ENCODE assay signal across 23 cellular contexts in the genomic region with DNA sequence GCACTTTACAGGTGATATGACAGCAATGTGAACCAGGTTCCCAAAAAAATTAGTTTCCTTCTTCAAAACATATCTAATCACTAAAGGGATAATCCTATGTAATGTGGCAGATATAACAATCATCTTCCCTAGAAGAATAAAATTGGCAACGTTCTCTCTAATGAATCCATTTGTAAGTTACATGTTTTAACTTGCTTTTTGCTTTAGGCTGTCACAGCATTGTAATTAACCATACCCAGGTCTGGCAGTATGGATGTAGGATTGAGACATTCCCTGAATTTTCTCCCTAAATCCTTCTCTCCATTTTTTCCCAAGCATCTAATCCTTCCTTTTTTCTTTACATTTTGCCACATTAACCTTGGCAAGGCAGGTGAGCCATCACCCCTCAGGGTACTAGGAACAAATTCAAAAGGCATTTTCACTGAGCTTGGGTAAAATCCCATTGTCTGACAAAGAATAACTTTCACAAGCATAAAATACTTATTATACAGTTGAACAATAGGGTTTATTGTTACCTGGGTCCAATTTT.
DNase-seq lines count a peak whose midpoint lies in the region; ATAC-seq, FAIRE-seq and TF ChIP-seq lines count a peak whose summit lies in the region.
"Had no signal": no experiment of that assay in that cellular context is flagged by ENCODE, and none has a peak within 500 bp of the region (broad histone marks: within the 10 kb centered on the region; RNA-seq: fewer than 3 reads in every experiment).

No MANE protein-coding gene starts in this region.

- in situ Hi-C loops in mammary epithelial cell (cut with MboI; ENCODE audit: low sequenced_read_pairs in 2 of 2), result no loop called here

- no TSS peak for BruUV-seq in mammary epithelial cell (replicated peaks; lab: Mats Ljungman, UMichigan)

- no peak overlapping the region for H3K4me3 ChIP-seq in mammary epithelial cell (replicated peaks in 1 of 3; ENCODE audit: insufficient read depth in 1 of 3, low read depth in 2 of 3, low read length in 3 of 3)
- no peak overlapping the region for H3K4me3 ChIP-seq in keratinocyte (ENCODE audit: control insufficient read depth in 2 of 3, extremely low read depth in 1 of 3, insufficient read depth in 2 of 3, low read depth in 1 of 3, low read length in 3 of 3)
- H3K4me3 ChIP-seq in SK-N-SH (ENCODE audit: low read depth in 2 of 2, low read length in 1 of 2), result no peak overlapping the region
- H3K4me3 ChIP-seq: GM23248 had no signal

- WGBS in mammary epithelial cell (ENCODE audit: low coverage, missing lambda C conversion rate), result 0% methylated on average over 1 of the region's 1 CpG
- 5% methylated on average over 1 of the region's 1 CpG for WGBS in SK-N-SH (ENCODE audit: low lambda C conversion rate)

- CTCF ChIA-PET in mammary epithelial cell (lab: Charles Lee; ENCODE audit: low non-redundant PET) (no interaction called here), SK-N-SH (lab: Yijun Ruan, JAX) (no interaction called here)

- no peak for TF ChIP-seq RAD21 in SK-N-SH (IDR thresholded peaks at IDR 0.05; ENCODE audit: low read length)

- intact Hi-C loops in mammary epithelial cell (cut with micrococcal nuclease) (no loop called here), left cardiac atrium (cut with DNase I) (no loop called here)

- peak overlapping the region; percentile 53 for H3K27ac ChIP-seq in mammary epithelial cell (ENCODE audit: insufficient read depth, low read depth, low read length)
- H3K27ac ChIP-seq in keratinocyte (ENCODE audit: control insufficient read depth, insufficient read depth, low read length), result no peak overlapping the region
- no peak overlapping the region for H3K27ac ChIP-seq in SK-N-SH (ENCODE audit: low read depth in 2 of 2, low read length in 1 of 2)
- H3K27ac ChIP-seq: GM23248 had no signal

- H3K36me3 ChIP-seq in mammary epithelial cell (ENCODE audit: insufficient read depth, low read length) (no peaks in the 10 kb centered on the region), keratinocyte (ENCODE audit: control insufficient read depth in 2 of 2, extremely low read depth in 1 of 2, insufficient read depth in 2 of 2, low read length in 2 of 2) (no peaks in the 10 kb centered on the region), SK-N-SH (replicated peaks in 1 of 2; ENCODE audit: control insufficient read depth in 1 of 2, insufficient read depth in 2 of 2, low read length in 1 of 2) (no peaks in the 10 kb centered on the region)
- H3K36me3 ChIP-seq: BE2C had no signal

- no peak overlapping the region for H3K9ac ChIP-seq in mammary epithelial cell (ENCODE audit: insufficient read depth, low read length)
- H3K9ac ChIP-seq in keratinocyte (ENCODE audit: control insufficient read depth, extremely low read depth, insufficient read depth, low read length), result no peak overlapping the region
- H3K9ac ChIP-seq in SK-N-SH, result no peak overlapping the region
- H3K9ac ChIP-seq: GM23248 had no signal

- FAIRE-seq in HTR-8/SVneo (lab: Jason Lieb, UNC) (peak; percentile 65), keratinocyte (lab: Jason Lieb, UNC) (no peak)
- FAIRE-seq: A204.1, G401.6, GM12891, GM19239 had no signal

- no peak for TF ChIP-seq EP300 in SK-N-SH (IDR thresholded peaks at IDR 0.05; ENCODE audit: borderline replicate concordance in 1 of 2, low read depth in 1 of 2, low read length in 1 of 2)

- H3K79me2 ChIP-seq in mammary epithelial cell (ENCODE audit: insufficient read depth, low read length) (no peaks in the 10 kb centered on the region), keratinocyte (ENCODE audit: control insufficient read depth, insufficient read depth, low read length) (no peaks in the 10 kb centered on the region), SK-N-SH (ENCODE audit: insufficient read depth) (no peaks in the 10 kb centered on the region)

- H3K9me3 ChIP-seq in mammary epithelial cell (replicated peaks; ENCODE audit: insufficient read depth, low read length) (no peaks in the 10 kb centered on the region), keratinocyte (ENCODE audit: control insufficient read depth, low read depth, low read length) (no peaks in the 10 kb centered on the region), SK-N-SH (no peaks in the 10 kb centered on the region)
- H3K9me3 ChIP-seq: BE2C had no signal

- H2AFZ ChIP-seq in mammary epithelial cell (ENCODE audit: low read depth, low read length) (no peak overlapping the region), keratinocyte (ENCODE audit: control insufficient read depth, low read length) (peak overlapping the region; percentile 37), SK-N-SH (ENCODE audit: low read depth) (no peak overlapping the region)
- H2AFZ ChIP-seq: GM23248 had no signal

- no peaks in the 10 kb centered on the region for H3F3A ChIP-seq in SK-N-SH (replicated peaks; ENCODE audit: insufficient read depth)

- H4K20me1 ChIP-seq in mammary epithelial cell (ENCODE audit: insufficient read depth, low read length) (no peaks in the 10 kb centered on the region), keratinocyte (ENCODE audit: control insufficient read depth, extremely low read depth, insufficient read depth, low read length) (no peaks in the 10 kb centered on the region), SK-N-SH (ENCODE audit: insufficient read depth) (no peaks in the 10 kb centered on the region)

- dilution Hi-C loops in mammary epithelial cell (cut with HindIII; ENCODE audit: low sequenced_read_pairs) (no loop called here), keratinocyte (cut with MboI; ENCODE audit: extremely low pct_ligation_motif_present, low sequenced_read_pairs) (no loop called here)

- POLR2A ChIA-PET in SK-N-SH (lab: Yijun Ruan, JAX), result no interaction called here

- H3K4me2 ChIP-seq in mammary epithelial cell (ENCODE audit: insufficient read depth, low read depth, low read length), result peak overlapping the region; percentile 26
- peak overlapping the region; percentile 41 for H3K4me2 ChIP-seq in keratinocyte (ENCODE audit: control insufficient read depth, extremely low read depth, insufficient read depth, low read depth, low read length)
- no peak overlapping the region for H3K4me2 ChIP-seq in SK-N-SH

- DNase-seq in HTR-8/SVneo (ENCODE audit: insufficient read length, low spot score) (no peak), NCI-H69 (lab: John Stamatoyannopoulos, UW) (peak; percentile 6), mammary epithelial cell (peak; percentile 71), keratinocyte (ENCODE audit: low read depth, low spot score) (no peak), NCI-H2107 treated with DMSO at 0.1 percent for 48 hours (lab: John Stamatoyannopoulos, UW; ENCODE audit: unreplicated experiment) (no peak), left cardiac atrium (no peak), OCI-M2 (lab: John Stamatoyannopoulos, UW; ENCODE audit: unreplicated experiment) (no peak), SK-N-SH (no peak)
- DNase-seq: ACHN; BE2C; C1 segment of cervical spinal cord; CD4-positive, CD25-positive, alpha-beta regulatory T cell; CD8-positive, alpha-beta memory T cell; COR-L47; DMS 273 treated with DMSO at 0.1 percent for 48 hours; DMS53; DND-41; GM23248; HCEC 1CT had no signal

- TF ChIP-seq CTCF in mammary epithelial cell (conservative IDR thresholded peaks at IDR 0.05 in 1 of 2, IDR thresholded peaks at IDR 0.05 in 1 of 2; ENCODE audit: extremely low read depth in 1 of 2, insufficient read depth in 1 of 2, low read depth in 1 of 2, low read length in 2 of 2), result no peak
- no peak for TF ChIP-seq CTCF in keratinocyte (optimal IDR thresholded peaks at IDR 0.05 in 1 of 3, IDR thresholded peaks at IDR 0.05 in 1 of 3, conservative IDR thresholded peaks at IDR 0.05 in 1 of 3; ENCODE audit: extremely low read depth in 1 of 3, insufficient read depth in 2 of 3, low read length in 3 of 3)
- no peak for TF ChIP-seq CTCF in SK-N-SH (IDR thresholded peaks at IDR 0.05)

- H3K4me1 ChIP-seq in mammary epithelial cell (ENCODE audit: insufficient read depth, low read length) (peaks cover 20% of the 10 kb centered on the region), keratinocyte (ENCODE audit: control insufficient read depth, extremely low read depth, insufficient read depth, low read length) (peaks cover 16% of the 10 kb centered on the region), SK-N-SH (ENCODE audit: control insufficient read depth in 1 of 2, insufficient read depth in 2 of 2, low read depth in 1 of 2, low read length in 1 of 2) (no peaks in the 10 kb centered on the region)
- H3K4me1 ChIP-seq: BE2C had no signal

- H3K9me2 ChIP-seq in SK-N-SH, result no peaks in the 10 kb centered on the region

- no peak for ATAC-seq in left cardiac atrium

- no peaks in the 10 kb centered on the region for H3K27me3 ChIP-seq in mammary epithelial cell (ENCODE audit: insufficient read depth, low read length)
- no peaks in the 10 kb centered on the region for H3K27me3 ChIP-seq in keratinocyte (ENCODE audit: control insufficient read depth, extremely low read depth, insufficient read depth, low read length)
- H3K27me3 ChIP-seq in SK-N-SH (ENCODE audit: insufficient read depth), result no peaks in the 10 kb centered on the region
- H3K27me3 ChIP-seq: BE2C had no signal

- no peaks in the 10 kb centered on the region for H3K9me1 ChIP-seq in keratinocyte (ENCODE audit: control insufficient read depth, extremely low read depth, insufficient read depth, low read length)

TF ChIP-seq in SK-N-SH, 30 proteins besides CTCF, POLR2A, EP300 and RAD21 (continues in another document):
- TF ChIP-seq FOXM1 (IDR thresholded peaks at IDR 0.05; ENCODE audit: low read depth), result no peak
- no peak for TF ChIP-seq MXI1 (IDR thresholded peaks at IDR 0.05; ENCODE audit: low read depth, low read length)
- no peak for TF ChIP-seq SMC3 (IDR thresholded peaks at IDR 0.05; ENCODE audit: low read depth, low read length)
- TF ChIP-seq SIN3A (IDR thresholded peaks at IDR 0.05; ENCODE audit: borderline replicate concordance, low read depth, low read length), result no peak
- TF ChIP-seq, protein P1, sequence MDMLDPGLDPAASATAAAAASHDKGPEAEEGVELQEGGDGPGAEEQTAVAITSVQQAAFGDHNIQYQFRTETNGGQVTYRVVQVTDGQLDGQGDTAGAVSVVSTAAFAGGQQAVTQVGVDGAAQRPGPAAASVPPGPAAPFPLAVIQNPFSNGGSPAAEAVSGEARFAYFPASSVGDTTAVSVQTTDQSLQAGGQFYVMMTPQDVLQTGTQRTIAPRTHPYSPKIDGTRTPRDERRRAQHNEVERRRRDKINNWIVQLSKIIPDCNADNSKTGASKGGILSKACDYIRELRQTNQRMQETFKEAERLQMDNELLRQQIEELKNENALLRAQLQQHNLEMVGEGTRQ (IDR thresholded peaks at IDR 0.05; ENCODE audit: borderline replicate concordance, low read depth, low read length), result no peak
- TF ChIP-seq, protein P2, sequence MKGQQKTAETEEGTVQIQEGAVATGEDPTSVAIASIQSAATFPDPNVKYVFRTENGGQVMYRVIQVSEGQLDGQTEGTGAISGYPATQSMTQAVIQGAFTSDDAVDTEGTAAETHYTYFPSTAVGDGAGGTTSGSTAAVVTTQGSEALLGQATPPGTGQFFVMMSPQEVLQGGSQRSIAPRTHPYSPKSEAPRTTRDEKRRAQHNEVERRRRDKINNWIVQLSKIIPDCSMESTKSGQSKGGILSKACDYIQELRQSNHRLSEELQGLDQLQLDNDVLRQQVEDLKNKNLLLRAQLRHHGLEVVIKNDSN (IDR thresholded peaks at IDR 0.05; ENCODE audit: borderline replicate concordance, low read depth), result no peak
- no peak for TF ChIP-seq GATA2 (CRISPR knock-in tag; IDR thresholded peaks at IDR 0.05)
- TF ChIP-seq TEAD4 (IDR thresholded peaks at IDR 0.05; ENCODE audit: borderline replicate concordance, insufficient read depth), result no peak

Comparison
In these comparisons a context has a peak if more than half of its experiments do, and no peak if none do; other contexts are left out.
1. DNase-seq: peak in NCI-H69 (single experiment) and mammary epithelial cell (single experiment); none in HTR-8/SVneo (single experiment), keratinocyte (single experiment), NCI-H2107 treated with DMSO at 0.1 percent for 48 hours (single experiment), left cardiac atrium (single experiment), OCI-M2 (single experiment) and SK-N-SH (single experiment).